Comparison of ENCODE assay signal across 1 cellular context in genomic region chr7:28133872-28134271, GRCh38.
TF ChIP-seq lines count a peak whose summit lies in the region.

No MANE protein-coding gene starts in this region.

TF ChIP-seq in IMR-90, 13 proteins besides CTCF, POLR2A, EP300 and RAD21 (continued from another document):
- TF ChIP-seq USF2 (IDR thresholded peaks at IDR 0.05; ENCODE audit: low read depth, low read length) (no peak), NFE2L2 (IDR thresholded peaks at IDR 0.05; ENCODE audit: low read depth, low read length) (no peak), CEBPB (IDR thresholded peaks at IDR 0.05; ENCODE audit: low read depth, low read length) (no peak), MAZ (IDR thresholded peaks at IDR 0.05; ENCODE audit: borderline replicate concordance, low read depth, low read length) (no peak), ELK1 (IDR thresholded peaks at IDR 0.05; ENCODE audit: borderline replicate concordance, low read depth, low read length) (no peak), SMC3 (IDR thresholded peaks at IDR 0.05; ENCODE audit: low read depth, low read length) (no peak), MXI1 (IDR thresholded peaks at IDR 0.05; ENCODE audit: borderline replicate concordance, low read depth, low read length) (no peak)
